ENCODE assay signal across 23 cellular contexts in genomic region chr15:28937271-28937670, GRCh38. TPM values are rescaled to one million over a fixed set of nuclear protein-coding genes. Genes with fewer than 3 reads are reported as not detected.
DNase-seq lines count a peak whose midpoint lies in the region; ATAC-seq and TF ChIP-seq lines count a peak whose summit lies in the region.
"Had no signal": no experiment of that assay in that cellular context is flagged by ENCODE, and none has a peak within 500 bp of the region (broad histone marks: within the 10 kb centered on the region; RNA-seq: fewer than 3 reads in every experiment).

No MANE protein-coding gene starts in this region.

- H3K9ac ChIP-seq in H9 (ENCODE audit: extremely low read depth, insufficient read length, low read length), result no peak overlapping the region

- POLR2A ChIA-PET in CD4-positive, alpha-beta T cell (lab: Charles Lee), result interaction anchor here (0.6 to 3.2 kb wide), 5 partner anchors 11 to 119 kb away, joined by 3 to 15 read pairs (median 4); partner anchors contain the start of gene APBA2

- no peak overlapping the region for H3K4ac ChIP-seq in H9 (ENCODE audit: low read depth, low read length)

- peak overlapping the region; percentile 79 for H3K4me3 Mint-ChIP-seq in T-helper 2 cell treated with Interferon-gamma antibody and Interleukin-4, amounts not matched to agents 5 μg/mL and 100 μg/mL, for 36 hours
- peak overlapping the region; percentile 85 for H3K4me3 Mint-ChIP-seq in CD4-positive, alpha-beta T cell
- H3K4me3 Mint-ChIP-seq in activated naive CD8-positive, alpha-beta T cell, result peak overlapping the region; percentile 72
- H3K4me3 Mint-ChIP-seq in natural killer cell treated with Interleukin-12 subunit alpha and Interleukin-12 subunit beta and Interleukin-15 and Interleukin-18, amount 100 ng/mL, for 72 hours, result peak overlapping the region; percentile 79
- H3K4me3 Mint-ChIP-seq in H9, result no peak overlapping the region
- H3K4me3 Mint-ChIP-seq: activated T-helper 1 cell treated with anti-CD3 and anti-CD28 coated beads, Interleukin-12 subunit alpha, Interleukin-12 subunit beta, Interleukin-2, Interleukin-4 antibody, amounts not matched to agents 30 ng/mL and 10 ng/mL and 1 ng/mL, durations not matched to agents 14 hours and 24 hours and 36 hours; B cell; IgD-negative memory B cell; type B pancreatic cell had no signal

- H3K9me3 ChIP-seq in CD4-positive, alpha-beta T cell (ENCODE audit: control insufficient read depth, low read length), result no peaks in the 10 kb centered on the region
- H3K9me3 ChIP-seq in H9 (ENCODE audit: control insufficient read depth, low read depth, low read length), result no peaks in the 10 kb centered on the region
- H3K9me3 ChIP-seq: neutrophil had no signal

- no CpG with 5 or more reads among the region's 8 CpGs for WGBS in H9 (ENCODE audit: extremely low coverage, insufficient read length, low lambda C conversion rate)

- H3K23me2 ChIP-seq in H9 (ENCODE audit: insufficient read length, low read depth, low read length, poor library complexity, severe bottlenecking), result no peaks in the 10 kb centered on the region

- H3K4me1 Mint-ChIP-seq in T-helper 2 cell treated with Interferon-gamma antibody and Interleukin-4, amounts not matched to agents 5 μg/mL and 100 μg/mL, for 36 hours (ENCODE audit: low read depth), result peaks cover 43% of the 10 kb centered on the region
- H3K4me1 Mint-ChIP-seq in CD4-positive, alpha-beta T cell (ENCODE audit: low read depth), result peaks cover 93% of the 10 kb centered on the region
- H3K4me1 Mint-ChIP-seq in activated naive CD8-positive, alpha-beta T cell (ENCODE audit: low read depth), result peaks cover 90% of the 10 kb centered on the region
- H3K4me1 Mint-ChIP-seq in natural killer cell treated with Interleukin-12 subunit alpha and Interleukin-12 subunit beta and Interleukin-15 and Interleukin-18, amount 100 ng/mL, for 72 hours (ENCODE audit: low read depth in 2 of 2), result peaks cover 71 to 72% of the 10 kb centered on the region in 2 donors
- peaks cover 24 to 27% of the 10 kb centered on the region in 2 experiments for H3K4me1 Mint-ChIP-seq in H9
- H3K4me1 Mint-ChIP-seq: B cell had no signal

- H3K36me3 Mint-ChIP-seq in T-helper 2 cell treated with Interferon-gamma antibody and Interleukin-4, amounts not matched to agents 5 μg/mL and 100 μg/mL, for 36 hours (ENCODE audit: low read depth), result peaks cover 4% of the 10 kb centered on the region
- peaks cover 29% of the 10 kb centered on the region for H3K36me3 Mint-ChIP-seq in CD4-positive, alpha-beta T cell (ENCODE audit: low read depth)
- H3K36me3 Mint-ChIP-seq in activated naive CD8-positive, alpha-beta T cell, result peaks cover 9% of the 10 kb centered on the region
- no peaks in the 10 kb centered on the region for H3K36me3 Mint-ChIP-seq in natural killer cell treated with Interleukin-12 subunit alpha and Interleukin-12 subunit beta and Interleukin-15 and Interleukin-18, amount 100 ng/mL, for 72 hours
- peaks cover 0 to 8% (median 6%) of the 10 kb centered on the region in 3 experiments; a peak in 3 of 7 replicates for H3K36me3 Mint-ChIP-seq in H9 (ENCODE audit: insufficient read depth in 1 of 3, low read depth in 3 of 3)
- H3K36me3 Mint-ChIP-seq: IgD-negative memory B cell had no signal

- no peak overlapping the region for H2BK5ac ChIP-seq in H9 (ENCODE audit: insufficient read length, low read length)

- no peaks in the 10 kb centered on the region for H3K79me2 ChIP-seq in H9 (ENCODE audit: insufficient read depth, low read length)

- H3K18ac ChIP-seq in H9 (ENCODE audit: insufficient read length, low read depth, low read length), result no peak overlapping the region

- no peaks in the 10 kb centered on the region for H3K9me3 Mint-ChIP-seq in T-helper 2 cell treated with Interferon-gamma antibody and Interleukin-4, amounts not matched to agents 5 μg/mL and 100 μg/mL, for 36 hours
- H3K9me3 Mint-ChIP-seq in CD4-positive, alpha-beta T cell, result no peaks in the 10 kb centered on the region
- no peaks in the 10 kb centered on the region for H3K9me3 Mint-ChIP-seq in activated naive CD8-positive, alpha-beta T cell (ENCODE audit: low read depth)
- H3K9me3 Mint-ChIP-seq in natural killer cell treated with Interleukin-12 subunit alpha and Interleukin-12 subunit beta and Interleukin-15 and Interleukin-18, amount 100 ng/mL, for 72 hours, result no peaks in the 10 kb centered on the region
- peaks cover 7% of the 10 kb centered on the region in 2 experiments; a peak in 4 of 5 replicates for H3K9me3 Mint-ChIP-seq in H9
- H3K9me3 Mint-ChIP-seq: activated T-helper 1 cell treated with anti-CD3 and anti-CD28 coated beads, Interleukin-12 subunit alpha, Interleukin-12 subunit beta, Interleukin-2, Interleukin-4 antibody, amounts not matched to agents 30 ng/mL and 10 ng/mL and 1 ng/mL, durations not matched to agents 14 hours and 24 hours and 36 hours; type B pancreatic cell had no signal

- no peaks in the 10 kb centered on the region for H4K20me1 ChIP-seq in H9 (ENCODE audit: control insufficient read depth, insufficient read depth, insufficient read length)

- H3K14ac ChIP-seq in H9 (ENCODE audit: insufficient read depth, low read length), result no peak overlapping the region

- no peak overlapping the region for H4K91ac ChIP-seq in H9 (ENCODE audit: insufficient read length, low read depth, low read length)

- H2BK15ac ChIP-seq in H9 (ENCODE audit: low read depth, low read length), result no peak overlapping the region

- H4K8ac ChIP-seq in H9 (replicated peaks; ENCODE audit: insufficient read length, low read depth, low read length), result no peak overlapping the region

- H3K4me2 ChIP-seq in H9 (ENCODE audit: insufficient read depth, insufficient read length, low read length), result no peak overlapping the region

- no peak overlapping the region for H2AFZ ChIP-seq in H9 (ENCODE audit: low read length)

- H3K27ac Mint-ChIP-seq in T-helper 2 cell treated with Interferon-gamma antibody and Interleukin-4, amounts not matched to agents 5 μg/mL and 100 μg/mL, for 36 hours, result peak overlapping the region; percentile 77
- peak overlapping the region; percentile 93 for H3K27ac Mint-ChIP-seq in CD4-positive, alpha-beta T cell
- peak overlapping the region; percentile 89 for H3K27ac Mint-ChIP-seq in activated naive CD8-positive, alpha-beta T cell
- peak overlapping the region; percentile 83 to 93 for H3K27ac Mint-ChIP-seq in natural killer cell treated with Interleukin-12 subunit alpha and Interleukin-12 subunit beta and Interleukin-15 and Interleukin-18, amount 100 ng/mL, for 72 hours
- no peak overlapping the region for H3K27ac Mint-ChIP-seq in H9
- H3K27ac Mint-ChIP-seq: activated T-helper 1 cell treated with anti-CD3 and anti-CD28 coated beads, Interleukin-12 subunit alpha, Interleukin-12 subunit beta, Interleukin-2, Interleukin-4 antibody, amounts not matched to agents 30 ng/mL and 10 ng/mL and 1 ng/mL, durations not matched to agents 14 hours and 24 hours and 36 hours; B cell; type B pancreatic cell had no signal

- CTCF ChIA-PET in CD4-positive, alpha-beta T cell (lab: Charles Lee), result interaction anchor here (1.6 kb wide), 1 partner anchor 38 kb away, joined by 6 read pairs; no protein-coding TSS in a partner anchor

- H2BK12ac ChIP-seq in H9 (ENCODE audit: insufficient read length, low read depth, low read length), result no peak overlapping the region

- no peak overlapping the region for H3T11ph ChIP-seq in H9 (ENCODE audit: low read length)

- TF ChIP-seq CTCF in CD4-positive, alpha-beta T cell (IDR thresholded peaks at IDR 0.05), result no peak
- TF ChIP-seq CTCF in H9 (conservative IDR thresholded peaks at IDR 0.05), result no peak

- intact Hi-C loops in CD4-positive, alpha-beta T cell (cut with DNase I, micrococcal nuclease), result loop anchor here (1.0 to 5.0 kb wide), 3 partner anchors 18 to 50 kb away; partner anchors contain the start of gene APBA2 (in 1 of the 2)

- no peak overlapping the region for H3K56ac ChIP-seq in H9 (ENCODE audit: insufficient read length, low read depth, low read length)

- H2BK20ac ChIP-seq in H9 (ENCODE audit: low read depth, low read length, poor library complexity, severe bottlenecking), result no peak overlapping the region

- no peak overlapping the region for H2BK120ac ChIP-seq in H9 (ENCODE audit: low read depth, low read length, poor library complexity, severe bottlenecking)

- H3K27me3 Mint-ChIP-seq in T-helper 2 cell treated with Interferon-gamma antibody and Interleukin-4, amounts not matched to agents 5 μg/mL and 100 μg/mL, for 36 hours (ENCODE audit: low read depth), result no peaks in the 10 kb centered on the region
- no peaks in the 10 kb centered on the region for H3K27me3 Mint-ChIP-seq in CD4-positive, alpha-beta T cell
- no peaks in the 10 kb centered on the region for H3K27me3 Mint-ChIP-seq in activated naive CD8-positive, alpha-beta T cell
- H3K27me3 Mint-ChIP-seq in natural killer cell treated with Interleukin-12 subunit alpha and Interleukin-12 subunit beta and Interleukin-15 and Interleukin-18, amount 100 ng/mL, for 72 hours, result no peaks in the 10 kb centered on the region
- H3K27me3 Mint-ChIP-seq in H9 (ENCODE audit: low read depth), result no peaks in the 10 kb centered on the region; the same call in 1 of the 2 replicates
- H3K27me3 Mint-ChIP-seq: B cell, IgD-negative memory B cell, type B pancreatic cell had no signal

- H3K4me1 ChIP-seq in H9 (ENCODE audit: insufficient read depth, low read length), result 0 out of 2 replicates have a peak, but pooled peaks cover 3% of the 10 kb centered on the region
- H3K4me1 ChIP-seq: heart left ventricle had no signal

- no peak overlapping the region for H4K5ac ChIP-seq in H9 (ENCODE audit: insufficient read length, low read depth, low read length)

- no peak overlapping the region for H2AK5ac ChIP-seq in H9 (ENCODE audit: insufficient read length, low read length)

- ATAC-seq in CD4-positive, alpha-beta T cell (ENCODE audit: poor library complexity), result peak; percentile 15
- no peak for ATAC-seq in natural killer cell treated with Interleukin-12 subunit alpha and Interleukin-12 subunit beta and Interleukin-15 and Interleukin-18, amount 100 ng/mL, for 72 hours
- no peak for ATAC-seq in GM21786 (IDR thresholded peaks at IDR 0.05; ENCODE audit: unreplicated experiment)
- no peak for ATAC-seq in HG02970 (IDR thresholded peaks at IDR 0.05; ENCODE audit: low FRiP score, unreplicated experiment)

- H3K27me3 ChIP-seq in CD4-positive, alpha-beta T cell (ENCODE audit: control insufficient read depth, insufficient read depth, low read length), result no peaks in the 10 kb centered on the region
- no peaks in the 10 kb centered on the region for H3K27me3 ChIP-seq in H9 (ENCODE audit: insufficient read depth, low read length)
- H3K27me3 ChIP-seq: cardiac muscle cell, heart left ventricle had no signal

- peak overlapping the region; percentile 32 for H3K27ac ChIP-seq in CD4-positive, alpha-beta T cell (ENCODE audit: low read depth, low read length)
- H3K27ac ChIP-seq in H9 (ENCODE audit: insufficient read length, low read depth, low read length), result no peak overlapping the region
- H3K27ac ChIP-seq: cardiac muscle cell, heart left ventricle, neutrophil had no signal

- H3K23ac ChIP-seq in H9 (ENCODE audit: insufficient read length, low read depth, low read length), result no peak overlapping the region

- no peak for DNase-seq in T-helper 2 cell treated with Interferon-gamma antibody and Interleukin-4, amounts not matched to agents 5 μg/mL and 100 μg/mL, for 36 hours (ENCODE audit: low spot score)
- DNase-seq in T-helper 2 cell (no peak), H9 (no peak)
- DNase-seq in CD4-positive, alpha-beta T cell, result no peak
- DNase-seq in natural killer cell treated with Interleukin-12 subunit alpha and Interleukin-12 subunit beta and Interleukin-15 and Interleukin-18, amount 100 ng/mL, for 72 hours (ENCODE audit: low spot score), result no peak
- DNase-seq: 8988T; activated CD4-positive, alpha-beta T cell treated with anti-CD3 and anti-CD28 coated beads for 48 hours; dermis blood vessel endothelial cell; heart left ventricle; left ventricle myocardium inferior; midbrain; MM.1S; NCI-H748 treated with DMSO at 0.1 percent for 48 hours; stimulated activated naive CD4-positive, alpha-beta T cell treated with Interleukin-2 at 50 U/mL for 16 hours had no signal

- no peaks in the 10 kb centered on the region for H3K79me1 ChIP-seq in H9 (ENCODE audit: insufficient read depth, low read depth, low read length, poor library complexity, severe bottlenecking)

RNA-seq across cellular contexts. Expression of gene APBA2, which starts 51.5 kb away (rescaled TPM):
- total RNA-seq in CD4-positive, alpha-beta T cell, result 100 to 1,000 TPM; 123 to 126 TPM
- total RNA-seq in natural killer cell treated with Interleukin-12 subunit alpha and Interleukin-12 subunit beta and Interleukin-15 and Interleukin-18, amount 100 ng/mL, for 72 hours, result 10 to 100 TPM in 1 of 2 donors, 1 to 10 TPM in 1; 6.0 to 19.4 TPM
- total RNA-seq in H9 (2021), result 12.2 and 14.3 TPM in 2 replicates
- total RNA-seq: B cell had no signal

Comparison
In these comparisons a context has a peak if more than half of its experiments do, and no peak if none do; other contexts are left out.
1. H3K27ac Mint-ChIP-seq: peak in T-helper 2 cell treated with Interferon-gamma antibody and Interleukin-4, amounts not matched to agents 5 μg/mL and 100 μg/mL, for 36 hours (single experiment), CD4-positive, alpha-beta T cell (single experiment), activated naive CD8-positive, alpha-beta T cell (single experiment) and natural killer cell treated with Interleukin-12 subunit alpha and Interleukin-12 subunit beta and Interleukin-15 and Interleukin-18, amount 100 ng/mL, for 72 hours (2 of 2); none in H9 (0 of 3).
2. H3K4me3 Mint-ChIP-seq: peak in T-helper 2 cell treated with Interferon-gamma antibody and Interleukin-4, amounts not matched to agents 5 μg/mL and 100 μg/mL, for 36 hours (single experiment), CD4-positive, alpha-beta T cell (single experiment), activated naive CD8-positive, alpha-beta T cell (single experiment) and natural killer cell treated with Interleukin-12 subunit alpha and Interleukin-12 subunit beta and Interleukin-15 and Interleukin-18, amount 100 ng/mL, for 72 hours (single experiment); none in H9 (0 of 2).